Comparison of ENCODE assay signal across 34 cellular contexts in genomic region chrX:149961572-149961971, GRCh38. TPM values are rescaled to one million over a fixed set of nuclear protein-coding genes. Genes with fewer than 3 reads are reported as not detected.
"Had no signal": no experiment of that assay in that cellular context is flagged by ENCODE, and none has a peak within 500 bp of the region (broad histone marks: within the 10 kb centered on the region; RNA-seq: fewer than 3 reads in every experiment).

No MANE protein-coding gene starts in this region.

- H3K4me1 ChIP-seq: ascending aorta, esophagus squamous epithelium had no signal

- H3K4me3 ChIP-seq: ascending aorta, esophagus squamous epithelium, gastroesophageal sphincter, heart right ventricle had no signal

- H3K4me3 Mint-ChIP-seq: activated B cell treated with CpG ODN at 0.5 μM for 24 hours; activated CD8-positive, alpha-beta T cell treated with anti-CD3 and anti-CD28 coated beads for 36 hours; activated naive CD4-positive, alpha-beta T cell treated with anti-CD3 and anti-CD28 coated beads for 36 hours; activated naive CD4-positive, alpha-beta T cell treated with anti-CD3 and anti-CD28 coated beads, Interleukin-2, amount 50 U/mL, for 24 hours; activated naive CD8-positive, alpha-beta T cell treated with anti-CD3 and anti-CD28 coated beads for 36 hours; activated T-cell treated with anti-CD3 and anti-CD28 coated beads, Interleukin-2, amount 50 U/mL, for 4 hours; T-cell; T-helper 1 cell treated with Interleukin-12 subunit alpha and Interleukin-12 subunit beta and Interleukin-4 antibody, amounts not matched to agents 30 μg/mL and 1 μg/mL, for 36 hours; T-helper 2 cell treated with Interferon-gamma antibody and Interleukin-4, amounts not matched to agents 5 μg/mL and 100 μg/mL, for 36 hours had no signal

- H3K27me3 Mint-ChIP-seq: activated B cell treated with CpG ODN at 0.5 μM for 24 hours; activated CD8-positive, alpha-beta T cell treated with anti-CD3 and anti-CD28 coated beads for 36 hours; activated naive CD4-positive, alpha-beta T cell treated with anti-CD3 and anti-CD28 coated beads, Interleukin-2, amount 50 U/mL, for 24 hours; activated naive CD8-positive, alpha-beta T cell treated with anti-CD3 and anti-CD28 coated beads for 36 hours; T-cell had no signal

- ATAC-seq: activated CD4-positive, CD25-positive, alpha-beta regulatory T cell treated with anti-CD3 and anti-CD28 coated beads, Interleukin-2, amount 50 U/mL, for 24 hours; activated CD8-positive, alpha-beta T cell treated with anti-CD3 and anti-CD28 coated beads for 36 hours; activated T-cell treated with anti-CD3 and anti-CD28 coated beads, Interleukin-2, amount 50 U/mL, for 4 hours; gastroesophageal sphincter; heart right ventricle; T-cell had no signal

- H3K27ac ChIP-seq: ascending aorta, epithelial cell of prostate, esophagus squamous epithelium, gastroesophageal sphincter, heart right ventricle, WERI-Rb-1 had no signal

- H3K9me3 Mint-ChIP-seq: activated B cell treated with CpG ODN at 0.5 μM for 24 hours; activated CD8-positive, alpha-beta T cell treated with anti-CD3 and anti-CD28 coated beads for 36 hours; activated naive CD4-positive, alpha-beta T cell treated with anti-CD3 and anti-CD28 coated beads for 36 hours; activated naive CD4-positive, alpha-beta T cell treated with anti-CD3 and anti-CD28 coated beads, Interleukin-2, amount 50 U/mL, for 24 hours; activated naive CD8-positive, alpha-beta T cell treated with anti-CD3 and anti-CD28 coated beads for 36 hours; activated T-cell treated with anti-CD3 and anti-CD28 coated beads, Interleukin-2, amount 50 U/mL, for 4 hours; activated T-helper 2 cell treated with anti-CD3 and anti-CD28 coated beads, Interferon-gamma antibody, Interleukin-2, Interleukin-4, amounts not matched to agents 10 μg/mL and 5 μg/mL and 100 μg/mL, durations not matched to agents 14 hours and 24 hours and 36 hours; T-cell; T-helper 1 cell treated with Interleukin-12 subunit alpha and Interleukin-12 subunit beta and Interleukin-4 antibody, amounts not matched to agents 30 μg/mL and 1 μg/mL, for 36 hours; T-helper 2 cell treated with Interferon-gamma antibody and Interleukin-4, amounts not matched to agents 5 μg/mL and 100 μg/mL, for 36 hours had no signal

- FAIRE-seq: endometrium, endothelial cell of umbilical vein had no signal

- H3K4me1 Mint-ChIP-seq: activated B cell treated with CpG ODN at 0.5 μM for 24 hours; activated naive CD4-positive, alpha-beta T cell treated with anti-CD3 and anti-CD28 coated beads, Interleukin-2, amount 50 U/mL, for 24 hours; activated naive CD8-positive, alpha-beta T cell treated with anti-CD3 and anti-CD28 coated beads for 36 hours; T-cell had no signal

- H3K27ac Mint-ChIP-seq: activated B cell treated with CpG ODN at 0.5 μM for 24 hours; activated CD8-positive, alpha-beta T cell treated with anti-CD3 and anti-CD28 coated beads for 36 hours; activated naive CD4-positive, alpha-beta T cell treated with anti-CD3 and anti-CD28 coated beads for 36 hours; activated naive CD4-positive, alpha-beta T cell treated with anti-CD3 and anti-CD28 coated beads, Interleukin-2, amount 50 U/mL, for 24 hours; activated naive CD8-positive, alpha-beta T cell treated with anti-CD3 and anti-CD28 coated beads for 36 hours; activated T-helper 2 cell treated with anti-CD3 and anti-CD28 coated beads, Interferon-gamma antibody, Interleukin-2, Interleukin-4, amounts not matched to agents 10 μg/mL and 5 μg/mL and 100 μg/mL, durations not matched to agents 14 hours and 24 hours and 36 hours; T-cell; T-helper 1 cell treated with Interleukin-12 subunit alpha and Interleukin-12 subunit beta and Interleukin-4 antibody, amounts not matched to agents 30 μg/mL and 1 μg/mL, for 36 hours; T-helper 2 cell treated with Interferon-gamma antibody and Interleukin-4, amounts not matched to agents 5 μg/mL and 100 μg/mL, for 36 hours had no signal

- H3K27me3 ChIP-seq: ascending aorta, esophagus squamous epithelium, gastroesophageal sphincter had no signal

- H3K9me3 ChIP-seq: ascending aorta, esophagus squamous epithelium, gastroesophageal sphincter, heart right ventricle had no signal

- H3K36me3 ChIP-seq: WERI-Rb-1 had no signal

- DNase-seq: activated B cell treated with CpG ODN at 0.5 μM for 24 hours; activated CD4-positive, alpha-beta T cell treated with anti-CD3 and anti-CD28 coated beads for 48 hours; activated CD4-positive, alpha-beta T cell treated with anti-CD3 and anti-CD28 coated beads, Interleukin-2, amount 50 U/mL, for 1 hour; activated CD4-positive, alpha-beta T cell treated with anti-CD3 and anti-CD28 coated beads, Interleukin-2, amount 50 U/mL, for 48 hours; activated CD8-positive, alpha-beta memory T cell treated with anti-CD3 and anti-CD28 coated beads for 24 hours; activated CD8-positive, alpha-beta T cell treated with anti-CD3 and anti-CD28 coated beads for 36 hours; activated effector memory CD4-positive, alpha-beta T cell treated with anti-CD3 and anti-CD28 coated beads, Interleukin-2, amount 50 U/mL, for 16 hours; activated naive CD4-positive, alpha-beta T cell treated with anti-CD3 and anti-CD28 coated beads for 36 hours; activated naive CD8-positive, alpha-beta T cell treated with anti-CD3 and anti-CD28 coated beads for 36 hours; activated T-cell treated with anti-CD3 and anti-CD28 coated beads, Interleukin-2, amount 50 U/mL, for 4 hours; caudate nucleus; cortex of kidney; dermis blood vessel endothelial cell; effector CD4-positive, alpha-beta T cell; esophagus squamous epithelium; foreskin melanocyte; heart right ventricle; T-cell; T1000; WERI-Rb-1 had no signal

RNA-seq across cellular contexts. Expression of gene HSFX4, which starts 32.2 kb away (rescaled TPM):
- total RNA-seq: activated B cell treated with CpG ODN at 0.5 μM for 24 hours; activated CD8-positive, alpha-beta T cell treated with anti-CD3 and anti-CD28 coated beads for 36 hours; activated naive CD4-positive, alpha-beta T cell treated with anti-CD3 and anti-CD28 coated beads for 36 hours; activated naive CD8-positive, alpha-beta T cell treated with anti-CD3 and anti-CD28 coated beads for 36 hours; activated T-cell treated with anti-CD3 and anti-CD28 coated beads, Interleukin-2, amount 50 U/mL, for 4 hours; activated T-helper 2 cell treated with anti-CD3 and anti-CD28 coated beads, Interferon-gamma antibody, Interleukin-2, Interleukin-4, amounts not matched to agents 10 μg/mL and 5 μg/mL and 100 μg/mL, durations not matched to agents 14 hours and 24 hours and 36 hours; ascending aorta; chondrocyte; dermis blood vessel endothelial cell; endothelial cell of umbilical vein; esophagus squamous epithelium; fibroblast of lung; fibroblast of villous mesenchyme; gastroesophageal sphincter; glomerular endothelial cell; heart right ventricle; T-cell had no signal
